Comparison of ENCODE assay signal across 9 cellular contexts in the genomic region with DNA sequence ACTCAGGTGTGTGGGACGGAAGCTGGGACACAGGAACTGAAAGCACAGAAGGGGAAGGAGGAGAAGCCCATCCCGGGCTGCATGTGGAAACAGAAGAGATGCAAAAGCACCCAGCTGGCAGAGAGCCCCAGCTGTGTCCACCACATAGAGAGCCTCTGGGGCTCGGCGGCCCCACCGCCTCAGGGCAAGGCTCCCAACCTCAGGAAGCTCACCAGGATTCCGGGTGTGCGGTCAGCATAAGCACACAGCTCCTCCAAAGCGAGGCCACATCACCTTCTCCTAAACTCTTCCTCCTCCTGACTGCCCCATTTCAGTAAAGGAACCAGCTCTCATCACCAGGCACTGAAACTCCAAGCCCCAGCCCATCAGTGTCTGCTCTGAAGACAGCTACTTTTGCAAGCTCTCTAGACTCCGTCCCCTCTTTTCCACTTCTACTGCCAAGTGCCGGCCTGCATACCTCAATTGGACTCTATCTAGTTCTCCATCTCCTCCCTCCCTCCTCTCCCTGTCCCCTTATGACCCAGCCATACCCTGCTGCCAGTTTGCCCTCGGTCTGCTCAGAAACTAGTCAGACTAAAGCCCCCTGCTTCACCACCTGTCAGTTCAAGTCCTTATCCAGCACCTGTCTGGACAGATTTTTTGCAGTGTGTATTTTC. TPM values are rescaled to one million over a fixed set of nuclear protein-coding genes. Genes with fewer than 3 reads are reported as not detected.
DNase-seq lines count a peak whose midpoint lies in the region; ATAC-seq and TF ChIP-seq lines count a peak whose summit lies in the region.
"Had no signal": no experiment of that assay in that cellular context is flagged by ENCODE, and none has a peak within 500 bp of the region (broad histone marks: within the 10 kb centered on the region; RNA-seq: fewer than 3 reads in every experiment).

No MANE protein-coding gene starts in this region.

- no peak overlapping the region for H3K4me3 Mint-ChIP-seq in MCF 10A (ENCODE audit: unreplicated experiment)

- no peak overlapping the region for H3K27ac Mint-ChIP-seq in MCF 10A (ENCODE audit: low read depth, unreplicated experiment)

- H3K4me3 ChIP-seq in breast epithelium = peak overlapping the region in 1 of 3 donors; percentile 35
- H3K4me3 ChIP-seq in left ventricle myocardium inferior = peak overlapping the region; percentile 6
- H3K4me3 ChIP-seq in transverse colon = no peak overlapping the region

- H3K27ac ChIP-seq in breast epithelium (peak overlapping the region; percentile 62 to 82), left ventricle myocardium inferior (replicated peaks) (peak overlapping the region; percentile 68), transverse colon (peak overlapping the region; percentile 59 to 84 (median 70))

- TF ChIP-seq EP300 in transverse colon (IDR thresholded peaks at IDR 0.05; ENCODE audit: low read depth) = no peak

- BruUV-seq in MCF 10A (replicated peaks; lab: Mats Ljungman, UMichigan) = no TSS peak

- peaks cover 32% of the 10 kb centered on the region for H3K4me1 Mint-ChIP-seq in MCF 10A (ENCODE audit: insufficient read depth, unreplicated experiment)

- CTCF ChIA-PET in MCF 10A (lab: Yijun Ruan, JAX) = interaction anchor here (0.6 to 1.4 kb wide), 3 partner anchors 20 to 304 kb away, joined by 3 to 6 read pairs (median 3); no protein-coding TSS in a partner anchor

- H3K9me3 ChIP-seq in breast epithelium (no peaks in the 10 kb centered on the region), left ventricle myocardium inferior (replicated peaks) (no peaks in the 10 kb centered on the region), transverse colon (no peaks in the 10 kb centered on the region)

- H3K9me3 Mint-ChIP-seq in MCF 10A (ENCODE audit: unreplicated experiment) = no peaks in the 10 kb centered on the region

- TF ChIP-seq CTCF in breast epithelium (IDR thresholded peaks at IDR 0.05) (no peak), MCF 10A (IDR thresholded peaks at IDR 0.05; ENCODE audit: unreplicated experiment) (no peak), left ventricle myocardium inferior (IDR thresholded peaks at IDR 0.05; ENCODE audit: borderline replicate concordance) (no peak), transverse colon (IDR thresholded peaks at IDR 0.05) (no peak)

- H3K36me3 ChIP-seq in breast epithelium (no peaks in the 10 kb centered on the region), left ventricle myocardium inferior (no peaks in the 10 kb centered on the region), transverse colon (no peaks in the 10 kb centered on the region)

- in situ Hi-C loops in transverse colon (cut with MboI; ENCODE audit: low pct_ligation_motif_present in 1 of 4, low pct_unique_long_range_greater_than_20kb in 1 of 4, low sequenced_read_pairs in 3 of 4) = no loop called here

- no peaks in the 10 kb centered on the region for H3K27me3 Mint-ChIP-seq in MCF 10A (ENCODE audit: insufficient read depth, unreplicated experiment)

- H3K36me3 Mint-ChIP-seq in MCF 10A (ENCODE audit: insufficient read depth, unreplicated experiment) = peaks cover 4% of the 10 kb centered on the region

- TF ChIP-seq POLR2A in breast epithelium (IDR thresholded peaks at IDR 0.05) (no peak), transverse colon (IDR thresholded peaks at IDR 0.05) (no peak)

- H3K27me3 ChIP-seq in breast epithelium (no peaks in the 10 kb centered on the region), left ventricle myocardium inferior (ENCODE audit: low read depth) (no peaks in the 10 kb centered on the region), transverse colon (no peaks in the 10 kb centered on the region)

- POLR2A ChIA-PET in MCF 10A (lab: Yijun Ruan, JAX) = interaction anchor here (0.5 to 1.4 kb wide), 4 partner anchors 41 to 90 kb away, joined by 3 to 5 read pairs (median 3); a partner anchor contains a TSS

- no peak for ATAC-seq in HG02763 (IDR thresholded peaks at IDR 0.05; ENCODE audit: unreplicated experiment)
- no peak for ATAC-seq in activated CD4-positive, CD25-positive, alpha-beta regulatory T cell treated with anti-CD3 and anti-CD28 coated beads, Interleukin-2, amount 50 U/mL, for 24 hours

- H3K4me1 ChIP-seq in breast epithelium (peaks cover 31 to 37% of the 10 kb centered on the region in 2 donors), left ventricle myocardium inferior (peaks cover 96% of the 10 kb centered on the region), transverse colon (peaks cover 49 to 92% (median 68%) of the 10 kb centered on the region in 4 donors)

- intact Hi-C loops in breast epithelium (cut with DNase I; ENCODE audit: low total_unique reads) (no loop called here), MCF 10A (cut with micrococcal nuclease) (no loop called here), left ventricle myocardium inferior (cut with micrococcal nuclease) (loop anchor here (10.0 kb wide), 1 partner anchor 48 kb away; no protein-coding TSS in a partner anchor), transverse colon (cut with DNase I; ENCODE audit: low total_unique reads) (no loop called here)

- DNase-seq in breast epithelium (ENCODE audit: low spot score in 2 of 2) (no peak), MCF 10A (ENCODE audit: unreplicated experiment) (no peak), RPMI8226 (peak; percentile 94), left ventricle myocardium inferior (no peak), transverse colon (peak; percentile 51), iPS-NIHi7 (ENCODE audit: extremely low spot score) (no peak)
- DNase-seq: NK-92 treated with Interleukin-12 subunit alpha and Interleukin-12 subunit beta, amount 100 ng/mL, for 24 hours had no signal

- 47 to 49% methylated on average over 8 to 11 of the region's 11 CpGs for WGBS in transverse colon (ENCODE audit: low coverage in 1 of 2), 2 donors

RNA-seq across cellular contexts. Expression of a gene that starts 6.0 kb away (rescaled TPM):
- total RNA-seq in breast epithelium (10 to 100 TPM in 2 of 3 donors, 1 to 10 TPM in 1; 7.8 to 13.4 (median 11.5) TPM), MCF 10A (2022) (7.7 and 10.3 TPM in 2 replicates), left ventricle myocardium inferior (22.3 TPM), transverse colon (10 to 100 TPM in 2 of 4 donors, 1 to 10 TPM in 2; 2.6 to 16.5 (median 8.5) TPM)

RNA-seq across cellular contexts. Expression of a gene that starts 21.5 kb away (rescaled TPM):
- total RNA-seq in breast epithelium (10 to 100 TPM; 10.7 to 27.8 (median 18.0) TPM), MCF 10A (2022) (13.7 and 19.0 TPM in 2 replicates), left ventricle myocardium inferior (7.4 TPM), transverse colon (10 to 100 TPM; 38.5 to 62.7 (median 43.1) TPM)

Comparison
In these comparisons a context has a peak if more than half of its experiments do, and no peak if none do; other contexts are left out.
1. DNase-seq: peak in RPMI8226 (single experiment) and transverse colon (single experiment); none in breast epithelium (0 of 2), MCF 10A (single experiment), left ventricle myocardium inferior (single experiment) and iPS-NIHi7 (single experiment).
2. Peak in every context shown above with its lines, with median percentiles within 50 percentile points of each other: H3K27ac ChIP-seq.